17 cellular contexts compared by ENCODE assay signal in genomic region chr3:109910772-109911171, GRCh38.
DNase-seq lines count a peak whose midpoint lies in the region; TF ChIP-seq lines count a peak whose summit lies in the region.
"Had no signal": no experiment of that assay in that cellular context is flagged by ENCODE, and none has a peak within 500 bp of the region (broad histone marks: within the 10 kb centered on the region; RNA-seq: fewer than 3 reads in every experiment).

No MANE protein-coding gene starts in this region.

- no peak for TF ChIP-seq CTCF in endodermal cell (conservative IDR thresholded peaks at IDR 0.05)

- H3K79me1 ChIP-seq in trophoblast cell (ENCODE audit: low read length): no peaks in the 10 kb centered on the region

- no peaks in the 10 kb centered on the region for H3K79me2 ChIP-seq in trophoblast cell (ENCODE audit: control insufficient read depth, insufficient read depth, low read length, poor library complexity)

- H3K4me1 Mint-ChIP-seq in endodermal cell: peaks cover 28% of the 10 kb centered on the region
- H3K4me1 Mint-ChIP-seq: CD4-positive, alpha-beta memory T cell; IgD-negative memory B cell had no signal

- H4K12ac ChIP-seq in trophoblast cell (ENCODE audit: low read depth, low read length): no peak overlapping the region

- no peak overlapping the region for H3K4me2 ChIP-seq in trophoblast cell (ENCODE audit: low read length)
- H3K4me2 ChIP-seq: BLaER1 treated with 17β-estradiol and CSF1 and Interleukin-3, amounts not matched to agents 10 nM and 100 nM had no signal

- H3K27me3 Mint-ChIP-seq in endodermal cell (ENCODE audit: insufficient read depth): no peaks in the 10 kb centered on the region
- H3K27me3 Mint-ChIP-seq: CD4-positive, alpha-beta memory T cell; IgD-negative memory B cell had no signal

- H2AFZ ChIP-seq in trophoblast cell (ENCODE audit: insufficient read depth, low read length, poor library complexity): no peak overlapping the region
- H2AFZ ChIP-seq: GM23248 had no signal

- H3K4ac ChIP-seq in trophoblast cell (ENCODE audit: low read depth, low read length): no peak overlapping the region

- H2BK12ac ChIP-seq in trophoblast cell (ENCODE audit: low read length): no peak overlapping the region

- H3K23ac ChIP-seq in trophoblast cell (ENCODE audit: low read length): no peak overlapping the region

- peaks cover 19% of the 10 kb centered on the region for H3K36me3 Mint-ChIP-seq in endodermal cell (ENCODE audit: low read depth)
- H3K36me3 Mint-ChIP-seq: IgD-negative memory B cell had no signal

- peak overlapping the region; percentile 31 for H3K27ac Mint-ChIP-seq in endodermal cell
- H3K27ac Mint-ChIP-seq: IgD-negative memory B cell had no signal

- H4K91ac ChIP-seq in trophoblast cell (ENCODE audit: low read depth, low read length): no peak overlapping the region

- H3K4me1 ChIP-seq in endodermal cell (ENCODE audit: control insufficient read depth, insufficient read depth, low read length) (peaks cover 8% of the 10 kb centered on the region), trophoblast cell (ENCODE audit: control insufficient read depth in 1 of 2, insufficient read depth in 2 of 2, low read length in 2 of 2) (no peaks in the 10 kb centered on the region)
- H3K4me1 ChIP-seq: BLaER1 treated with 17β-estradiol and CSF1 and Interleukin-3, amounts not matched to agents 10 nM and 100 nM had no signal

- no peak overlapping the region for H3K18ac ChIP-seq in trophoblast cell (ENCODE audit: low read length)

- no peak overlapping the region for H3K4me3 Mint-ChIP-seq in endodermal cell
- H3K4me3 Mint-ChIP-seq: CD4-positive, alpha-beta memory T cell; IgD-negative memory B cell had no signal

- H3K36me3 ChIP-seq in endodermal cell (ENCODE audit: control insufficient read depth, insufficient read depth, low read length) (no peaks in the 10 kb centered on the region), trophoblast cell (ENCODE audit: control insufficient read depth in 1 of 2, insufficient read depth in 2 of 2, low read length in 2 of 2) (no peaks in the 10 kb centered on the region)
- H3K36me3 ChIP-seq: BLaER1 treated with 17β-estradiol and CSF1 and Interleukin-3, amounts not matched to agents 10 nM and 100 nM had no signal

- H4K8ac ChIP-seq in trophoblast cell (ENCODE audit: low read depth, low read length): no peak overlapping the region

- peak overlapping the region; percentile 51 for H3K4me3 ChIP-seq in endodermal cell (ENCODE audit: low read length)
- H3K4me3 ChIP-seq in trophoblast cell (ENCODE audit: low read depth, low read length): peak overlapping the region; percentile 9
- H3K4me3 ChIP-seq: BLaER1 treated with 17β-estradiol and CSF1 and Interleukin-3, amounts not matched to agents 10 nM and 100 nM; GM23248 had no signal

- H3K14ac ChIP-seq in trophoblast cell (ENCODE audit: low read length): no peak overlapping the region

- H2BK120ac ChIP-seq in trophoblast cell (ENCODE audit: insufficient read depth, low read length, poor library complexity): no peak overlapping the region

- no peaks in the 10 kb centered on the region for H3K27me3 ChIP-seq in endodermal cell (ENCODE audit: control insufficient read depth, insufficient read depth, low read length, poor library complexity, severe bottlenecking)
- no peaks in the 10 kb centered on the region for H3K27me3 ChIP-seq in trophoblast cell (ENCODE audit: insufficient read depth, low read length)
- H3K27me3 ChIP-seq: BLaER1 treated with 17β-estradiol and CSF1 and Interleukin-3, amounts not matched to agents 10 nM and 100 nM had no signal

- WGBS in endodermal cell (ENCODE audit: insufficient coverage in 1 of 2, insufficient read length in 1 of 2), 2 experiments: 69 to 78% methylated on average over 2 to 5 of the region's 6 CpGs
- no CpG with 5 or more reads among the region's 6 CpGs for WGBS in trophoblast cell (ENCODE audit: extremely low coverage, insufficient coverage, insufficient read length)

- H3K9ac ChIP-seq in endodermal cell (ENCODE audit: extremely low read depth, low read length, poor library complexity, severe bottlenecking) (no peak overlapping the region), trophoblast cell (ENCODE audit: low read length) (no peak overlapping the region)
- H3K9ac ChIP-seq: BLaER1 treated with 17β-estradiol and CSF1 and Interleukin-3, amounts not matched to agents 10 nM and 100 nM; GM23248 had no signal

- H2AK5ac ChIP-seq in trophoblast cell (ENCODE audit: low read length): no peak overlapping the region

- DNase-seq in DMS 273 treated with DMSO at 0.1 percent for 48 hours (lab: John Stamatoyannopoulos, UW): peak; percentile 7
- peak; percentile 24 for DNase-seq in NCI-H524 treated with DMSO at 0.1 percent for 48 hours (lab: John Stamatoyannopoulos, UW)
- no peak for DNase-seq in endodermal cell
- DNase-seq in trophoblast cell: no peak
- DNase-seq in NCI-H526 (lab: John Stamatoyannopoulos, UW): no peak
- no peak for DNase-seq in pons (ENCODE audit: low spot score)
- no peak for DNase-seq in amygdala (lab: John Stamatoyannopoulos, UW)
- DNase-seq: ACHN; CD4-positive, alpha-beta memory T cell; GM23248; HCEC 1CT; MV-4-11; NCI-H1694; NCI-H774; Right ventricle myocardium superior had no signal

- no peak overlapping the region for H2BK5ac ChIP-seq in trophoblast cell (ENCODE audit: low read depth, low read length, poor library complexity)

- peaks cover 53% of the 10 kb centered on the region for H3K9me3 ChIP-seq in endodermal cell (ENCODE audit: control insufficient read depth, low read length)
- H3K9me3 ChIP-seq in trophoblast cell (ENCODE audit: insufficient read depth, low read depth, low read length): peaks cover 3% of the 10 kb centered on the region

- peaks cover 55% of the 10 kb centered on the region for H3K9me3 Mint-ChIP-seq in endodermal cell

- no peak overlapping the region for H3K27ac ChIP-seq in endodermal cell (ENCODE audit: low read depth, low read length)
- H3K27ac ChIP-seq in trophoblast cell (ENCODE audit: low read depth, low read length): no peak overlapping the region
- H3K27ac ChIP-seq: BLaER1 treated with 17β-estradiol and CSF1 and Interleukin-3, amounts not matched to agents 10 nM and 100 nM; GM23248 had no signal

Comparison
In these comparisons a context has a peak if more than half of its experiments do, and no peak if none do; other contexts are left out.
1. DNase-seq: peak in DMS 273 treated with DMSO at 0.1 percent for 48 hours (single experiment) and NCI-H524 treated with DMSO at 0.1 percent for 48 hours (single experiment); none in endodermal cell (single experiment), trophoblast cell (0 of 2), NCI-H526 (0 of 2), pons (single experiment) and amygdala (0 of 56).